12 cellular contexts compared by ENCODE assay signal in genomic region chr10:108789911-108790310, GRCh38.
DNase-seq lines count a peak whose midpoint lies in the region; ATAC-seq and TF ChIP-seq lines count a peak whose summit lies in the region.
"Had no signal": no experiment of that assay in that cellular context is flagged by ENCODE, and none has a peak within 500 bp of the region (broad histone marks: within the 10 kb centered on the region; RNA-seq: fewer than 3 reads in every experiment).

No MANE protein-coding gene starts in this region.

- no peak for TF ChIP-seq CTCF in foreskin keratinocyte (conservative IDR thresholded peaks at IDR 0.05)

- peak; percentile 89 to 94 for DNase-seq in foreskin keratinocyte
- DNase-seq in Ammon's horn (ENCODE audit: low spot score) = no peak
- no peak for DNase-seq in SHP77 (lab: John Stamatoyannopoulos, UW)
- DNase-seq in HUDEP-2 (lab: John Stamatoyannopoulos, UW; ENCODE audit: unreplicated experiment in 76 of 76) = no peak
- DNase-seq: DMS153, NCI-H1694, pancreas had no signal

- ATAC-seq in GM18868 (IDR thresholded peaks at IDR 0.05; ENCODE audit: unreplicated experiment) (peak; percentile 79), HG02571 (IDR thresholded peaks at IDR 0.05; ENCODE audit: unreplicated experiment) (peak; percentile 53), HG03571 (IDR thresholded peaks at IDR 0.05; ENCODE audit: unreplicated experiment) (peak; percentile 84), foreskin keratinocyte (peak; percentile 87), GM19035 (IDR thresholded peaks at IDR 0.05; ENCODE audit: unreplicated experiment) (no peak)
- ATAC-seq: pancreas had no signal

- H3K27me3 ChIP-seq in foreskin keratinocyte = no peaks in the 10 kb centered on the region
- H3K27me3 ChIP-seq: pancreas had no signal

- H3K27ac ChIP-seq in foreskin keratinocyte = no peak overlapping the region
- H3K27ac ChIP-seq: coronary artery, pancreas had no signal

- no peaks in the 10 kb centered on the region for H3K4me1 ChIP-seq in foreskin keratinocyte
- H3K4me1 ChIP-seq: pancreas had no signal

Comparison
In these comparisons a context has a peak if more than half of its experiments do, and no peak if none do; other contexts are left out.
1. DNase-seq: peak in foreskin keratinocyte (2 of 2); none in Ammon's horn (single experiment), SHP77 (0 of 2) and HUDEP-2 (0 of 76).